ENCODE assay signal across 8 cellular contexts in the genomic region with DNA sequence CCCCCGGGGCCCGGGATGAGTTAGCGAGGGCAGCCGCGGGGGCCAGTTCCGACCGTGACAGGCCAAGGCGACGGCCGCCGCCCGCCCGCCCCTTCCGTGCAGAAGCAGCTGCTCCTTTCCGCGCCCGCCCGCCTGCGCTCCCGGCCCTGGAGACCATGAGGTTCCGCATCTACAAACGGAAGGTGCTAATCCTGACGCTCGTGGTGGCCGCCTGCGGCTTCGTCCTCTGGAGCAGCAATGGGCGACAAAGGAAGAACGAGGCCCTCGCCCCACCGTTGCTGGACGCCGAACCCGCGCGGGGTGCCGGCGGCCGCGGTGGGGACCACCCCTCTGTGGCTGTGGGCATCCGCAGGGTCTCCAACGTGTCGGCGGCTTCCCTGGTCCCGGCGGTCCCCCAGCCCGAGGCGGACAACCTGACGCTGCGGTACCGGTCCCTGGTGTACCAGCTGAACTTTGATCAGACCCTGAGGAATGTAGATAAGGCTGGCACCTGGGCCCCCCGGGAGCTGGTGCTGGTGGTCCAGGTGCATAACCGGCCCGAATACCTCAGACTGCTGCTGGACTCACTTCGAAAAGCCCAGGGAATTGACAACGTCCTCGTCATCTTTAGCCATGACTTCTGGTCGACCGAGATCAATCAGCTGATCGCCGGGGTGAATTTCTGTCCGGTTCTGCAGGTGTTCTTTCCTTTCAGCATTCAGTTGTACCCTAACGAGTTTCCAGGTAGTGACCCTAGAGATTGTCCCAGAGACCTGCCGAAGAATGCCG. TPM values are rescaled to one million over a fixed set of nuclear protein-coding genes. Genes with fewer than 3 reads are reported as not detected.
DNase-seq lines count a peak whose midpoint lies in the region; ATAC-seq and TF ChIP-seq lines count a peak whose summit lies in the region.

No MANE protein-coding gene starts in this region.

- H3K4me3 ChIP-seq in DOHH2 (ENCODE audit: low read length) (peak overlapping the region; percentile 94), HUES64 (ENCODE audit: low read length) (peak overlapping the region; percentile 90)

- H3F3A ChIP-seq in DOHH2 (ENCODE audit: control insufficient read depth, insufficient read depth): peaks cover 36% of the 10 kb centered on the region

- 4% methylated on average over 65 of the region's 65 CpGs for WGBS in HUES64

- peak overlapping the region; percentile 86 for H3K27ac ChIP-seq in DOHH2 (ENCODE audit: low read depth, low read length)
- peak overlapping the region; percentile 60 for H3K27ac ChIP-seq in HUES64 (ENCODE audit: low read depth, low read length)
- peak overlapping the region; percentile 80 for H3K27ac ChIP-seq in caudate nucleus (ENCODE audit: low read depth, low read length)
- peak overlapping the region; percentile 91 for H3K27ac ChIP-seq in layer of hippocampus (ENCODE audit: low read depth, low read length)

- no peaks in the 10 kb centered on the region for H3K9me2 ChIP-seq in DOHH2 (replicated peaks; ENCODE audit: control insufficient read depth, low read length)

- peak overlapping the region; percentile 74 for H3K9ac ChIP-seq in HUES64 (ENCODE audit: low read depth, low read length)

- H3K36me3 ChIP-seq in DOHH2 (ENCODE audit: control insufficient read depth, low read length) (peaks cover 88% of the 10 kb centered on the region), HUES64 (ENCODE audit: insufficient read depth, low read length) (peaks cover 63% of the 10 kb centered on the region)

- H3K27me3 ChIP-seq in DOHH2 (ENCODE audit: control insufficient read depth, low read length) (no peaks in the 10 kb centered on the region), HUES64 (ENCODE audit: insufficient read depth, low read length) (no peaks in the 10 kb centered on the region), layer of hippocampus (ENCODE audit: control insufficient read depth, insufficient read depth, low read length) (no peaks in the 10 kb centered on the region)

- TF ChIP-seq CTCF in DOHH2 (IDR thresholded peaks at IDR 0.05; ENCODE audit: low read depth, low read length, poor library complexity, severe bottlenecking): no peak

- H3K4me2 ChIP-seq in DOHH2 (ENCODE audit: low read length): peak overlapping the region; percentile 85

- peaks cover 34% of the 10 kb centered on the region; the same call in 1 of the 2 replicates for H4K20me1 ChIP-seq in DOHH2 (ENCODE audit: control insufficient read depth, insufficient read depth, low read depth, low read length)

- H3K9me3 ChIP-seq in DOHH2 (ENCODE audit: control insufficient read depth, insufficient read depth, low read length) (no peaks in the 10 kb centered on the region), HUES64 (ENCODE audit: insufficient read depth, low read depth, low read length) (no peaks in the 10 kb centered on the region)

- peaks cover 49% of the 10 kb centered on the region for H3K4me1 ChIP-seq in DOHH2 (ENCODE audit: control insufficient read depth, low read length)
- peaks cover 17% of the 10 kb centered on the region for H3K4me1 ChIP-seq in HUES64 (ENCODE audit: insufficient read depth, low read length)

- peak; percentile 35 for DNase-seq in T follicular helper cell (ENCODE audit: low read depth)
- DNase-seq in caudate nucleus (lab: John Stamatoyannopoulos, UW): peak in 42 of 61 donors; percentile 15 to 79 (median 48)
- DNase-seq in stimulated activated CD4-positive, alpha-beta T cell treated with anti-CD3 and anti-CD28 coated beads, Interleukin-2, amount 100 ng/mL, for 24 hours: peak; percentile 64 to 70
- no peak for DNase-seq in central memory CD4-positive, alpha-beta T cell

- peaks cover 97% of the 10 kb centered on the region for H3K79me2 ChIP-seq in DOHH2 (ENCODE audit: control insufficient read depth, low read length)

- ATAC-seq in GM21381 (IDR thresholded peaks at IDR 0.05; ENCODE audit: unreplicated experiment): peak; percentile 25

RNA-seq across cellular contexts. Expression of gene MGAT2, which starts 0.7 kb away (rescaled TPM):
- polyA plus RNA-seq in HUES64 (2013, experiment 1 of 2): 17.7 TPM
- 18.4 TPM for polyA plus RNA-seq in HUES64 (2013, experiment 2 of 2)

RNA-seq across cellular contexts. Expression of gene RPL36AL, which starts 0.9 kb away (rescaled TPM):
- polyA plus RNA-seq in HUES64 (2013, experiment 1 of 2): 228 TPM
- polyA plus RNA-seq in HUES64 (2013, experiment 2 of 2): 241 TPM

RNA-seq across cellular contexts. Expression of gene DNAAF2, which starts 13.7 kb away (rescaled TPM):
- polyA plus RNA-seq in HUES64 (2013, experiment 1 of 2): 25.8 TPM
- 26.9 TPM for polyA plus RNA-seq in HUES64 (2013, experiment 2 of 2)

RNA-seq across cellular contexts. Expression of gene LRR1, which starts 22.6 kb away (rescaled TPM):
- 37.8 TPM for polyA plus RNA-seq in HUES64 (2013, experiment 1 of 2)
- 36.8 TPM for polyA plus RNA-seq in HUES64 (2013, experiment 2 of 2)

RNA-seq across cellular contexts. Expression of gene RPS29, which starts 35.1 kb away (rescaled TPM):
- polyA plus RNA-seq in HUES64 (2013, experiment 1 of 2): 3,801 TPM
- 3,697 TPM for polyA plus RNA-seq in HUES64 (2013, experiment 2 of 2)
